In genomic region chr9:19925674-19926503, GRCh38 we compare ENCODE assay signal across 8 cellular contexts.
DNase-seq lines count a peak whose midpoint lies in the region; ATAC-seq and TF ChIP-seq lines count a peak whose summit lies in the region.

No MANE protein-coding gene starts in this region.

- peak overlapping the region; percentile 47 to 56 for H3K4me3 ChIP-seq in SK-N-SH (ENCODE audit: low read depth in 2 of 2, low read length in 1 of 2)
- peak overlapping the region in 3 of 4 donors; percentile 11 to 40 (median 25) for H3K4me3 ChIP-seq in upper lobe of left lung

- H3K4me3 Mint-ChIP-seq in H9, result peak overlapping the region; percentile 61 to 66; a peak in 4 of 5 replicates
- peak overlapping the region; percentile 71 for H3K4me3 Mint-ChIP-seq in activated naive CD8-positive, alpha-beta T cell treated with anti-CD3 and anti-CD28 coated beads for 36 hours

- H3K27me3 ChIP-seq in H9 (ENCODE audit: insufficient read depth, low read length), result no peaks in the 10 kb centered on the region
- H3K27me3 ChIP-seq in SK-N-SH (ENCODE audit: insufficient read depth), result no peaks in the 10 kb centered on the region; the same call in 1 of the 2 replicates
- no peaks in the 10 kb centered on the region for H3K27me3 ChIP-seq in upper lobe of left lung

- peaks cover 16 to 20% of the 10 kb centered on the region in 2 experiments for H3K4me1 Mint-ChIP-seq in H9
- peaks cover 12% of the 10 kb centered on the region for H3K4me1 Mint-ChIP-seq in activated naive CD8-positive, alpha-beta T cell treated with anti-CD3 and anti-CD28 coated beads for 36 hours

- no peak overlapping the region for H2BK120ac ChIP-seq in H9 (ENCODE audit: low read depth, low read length, poor library complexity, severe bottlenecking)

- H2AK5ac ChIP-seq in H9 (ENCODE audit: insufficient read length, low read length), result no peak overlapping the region

- peak; percentile 42 for DNase-seq in GDM1 (lab: John Stamatoyannopoulos, UW)
- peak; percentile 91 for DNase-seq in H9
- peak; percentile 81 for DNase-seq in M059J (ENCODE audit: low read depth)
- DNase-seq in SK-N-SH, result peak; percentile 77
- DNase-seq in activated naive CD8-positive, alpha-beta T cell treated with anti-CD3 and anti-CD28 coated beads for 36 hours, result peak; percentile 79
- peak; percentile 80 for DNase-seq in cardiac septum (ENCODE audit: low spot score)
- DNase-seq in posterior cingulate gyrus, result peak; percentile 48 to 96 (median 76)
- peak; percentile 54 to 72 for DNase-seq in upper lobe of left lung

- H3K4ac ChIP-seq in H9 (ENCODE audit: low read depth, low read length), result no peak overlapping the region

- CTCF ChIA-PET in SK-N-SH (lab: Yijun Ruan, JAX), result interaction anchor here (0.6 to 4.1 kb wide), 20 partner anchors 9 to 1185 kb away, joined by 3 to 18 read pairs (median 4); no protein-coding TSS in a partner anchor

- no peak overlapping the region for H4K91ac ChIP-seq in H9 (ENCODE audit: insufficient read length, low read depth, low read length)

- H3K79me2 ChIP-seq in H9 (ENCODE audit: insufficient read depth, low read length) (no peaks in the 10 kb centered on the region), SK-N-SH (ENCODE audit: insufficient read depth) (no peaks in the 10 kb centered on the region)

- no peak overlapping the region for H3K56ac ChIP-seq in H9 (ENCODE audit: insufficient read length, low read depth, low read length)

- no peak overlapping the region for H2BK15ac ChIP-seq in H9 (ENCODE audit: low read depth, low read length)

- no peaks in the 10 kb centered on the region for H3K9me2 ChIP-seq in SK-N-SH

- H2AFZ ChIP-seq in H9 (ENCODE audit: low read length) (no peak overlapping the region), SK-N-SH (ENCODE audit: low read depth) (peak overlapping the region; percentile 62; the same call in 1 of the 2 replicates)

- no CpG with 5 or more reads among the region's 20 CpGs for WGBS in H9 (ENCODE audit: extremely low coverage, insufficient read length, low lambda C conversion rate)
- WGBS in SK-N-SH (ENCODE audit: low lambda C conversion rate), result 16% methylated on average over 20 of the region's 20 CpGs
- WGBS in upper lobe of left lung, 2 donors, result 4 to 6% methylated on average over 20 of the region's 20 CpGs

- H4K5ac ChIP-seq in H9 (ENCODE audit: insufficient read length, low read depth, low read length), result no peak overlapping the region

- H3K4me2 ChIP-seq in H9 (ENCODE audit: insufficient read depth, insufficient read length, low read length) (peak overlapping the region; percentile 21), SK-N-SH (peak overlapping the region; percentile 76)

- no peaks in the 10 kb centered on the region for H3K36me3 Mint-ChIP-seq in H9 (ENCODE audit: insufficient read depth in 1 of 3, low read depth in 3 of 3)
- no peaks in the 10 kb centered on the region for H3K36me3 Mint-ChIP-seq in activated naive CD8-positive, alpha-beta T cell treated with anti-CD3 and anti-CD28 coated beads for 36 hours

- no peaks in the 10 kb centered on the region for H3K23me2 ChIP-seq in H9 (ENCODE audit: insufficient read length, low read depth, low read length, poor library complexity, severe bottlenecking)

- peaks cover 40% of the 10 kb centered on the region for H3K27me3 Mint-ChIP-seq in H9 (ENCODE audit: low read depth)
- peaks cover 8% of the 10 kb centered on the region for H3K27me3 Mint-ChIP-seq in activated naive CD8-positive, alpha-beta T cell treated with anti-CD3 and anti-CD28 coated beads for 36 hours

- peak overlapping the region in 2 of 3 experiments; percentile 45 to 89; a peak in 3 of 7 replicates for H3K27ac Mint-ChIP-seq in H9
- peak overlapping the region; percentile 78 for H3K27ac Mint-ChIP-seq in activated naive CD8-positive, alpha-beta T cell treated with anti-CD3 and anti-CD28 coated beads for 36 hours

- ATAC-seq in upper lobe of left lung (ENCODE audit: low FRiP score in 2 of 2), result peak; percentile 90 to 96

- TF ChIP-seq CTCF in H9 (conservative IDR thresholded peaks at IDR 0.05) (peak; percentile 97), SK-N-SH (IDR thresholded peaks at IDR 0.05) (peak; percentile 97), upper lobe of left lung (IDR thresholded peaks at IDR 0.05) (peak; percentile 83 to 96 (median 94))

- peak overlapping the region; percentile 10; the same call in 1 of the 2 replicates for H3K14ac ChIP-seq in H9 (ENCODE audit: insufficient read depth, low read length)

- H3K27ac ChIP-seq in H9 (ENCODE audit: insufficient read length, low read depth, low read length) (no peak overlapping the region), SK-N-SH (ENCODE audit: low read depth in 2 of 2, low read length in 1 of 2) (no peak overlapping the region), upper lobe of left lung (no peak overlapping the region)

- POLR2A ChIA-PET in SK-N-SH (lab: Yijun Ruan, JAX), result no interaction called here

- no peak overlapping the region for H3K18ac ChIP-seq in H9 (ENCODE audit: insufficient read length, low read depth, low read length)

- H3K9me3 Mint-ChIP-seq in H9, result no peaks in the 10 kb centered on the region
- no peaks in the 10 kb centered on the region for H3K9me3 Mint-ChIP-seq in activated naive CD8-positive, alpha-beta T cell treated with anti-CD3 and anti-CD28 coated beads for 36 hours

- H3K79me1 ChIP-seq in H9 (ENCODE audit: insufficient read depth, low read depth, low read length, poor library complexity, severe bottlenecking), result no peaks in the 10 kb centered on the region

- no peak for TF ChIP-seq EP300 in SK-N-SH (IDR thresholded peaks at IDR 0.05; ENCODE audit: borderline replicate concordance in 1 of 2, low read depth in 1 of 2, low read length in 1 of 2)
- TF ChIP-seq EP300 in upper lobe of left lung (IDR thresholded peaks at IDR 0.05), result no peak

- H2BK20ac ChIP-seq in H9 (ENCODE audit: low read depth, low read length, poor library complexity, severe bottlenecking), result no peak overlapping the region

- H3T11ph ChIP-seq in H9 (ENCODE audit: low read length), result no peak overlapping the region

- H3K23ac ChIP-seq in H9 (ENCODE audit: insufficient read length, low read depth, low read length), result no peak overlapping the region

- H2BK12ac ChIP-seq in H9 (ENCODE audit: insufficient read length, low read depth, low read length), result no peak overlapping the region

- H3F3A ChIP-seq in SK-N-SH (replicated peaks; ENCODE audit: insufficient read depth), result peaks cover 4% of the 10 kb centered on the region

- H2BK5ac ChIP-seq in H9 (ENCODE audit: insufficient read length, low read length), result no peak overlapping the region

- peak; percentile 97 for TF ChIP-seq RAD21 in SK-N-SH (IDR thresholded peaks at IDR 0.05; ENCODE audit: low read length)

- H4K8ac ChIP-seq in H9 (replicated peaks; ENCODE audit: insufficient read length, low read depth, low read length), result no peak overlapping the region

- H3K9ac ChIP-seq in H9 (ENCODE audit: extremely low read depth, insufficient read length, low read length), result peak overlapping the region; percentile 10
- no peak overlapping the region for H3K9ac ChIP-seq in SK-N-SH

- no peaks in the 10 kb centered on the region for H3K9me3 ChIP-seq in H9 (ENCODE audit: control insufficient read depth, low read depth, low read length)
- H3K9me3 ChIP-seq in SK-N-SH, result no peaks in the 10 kb centered on the region
- no peaks in the 10 kb centered on the region for H3K9me3 ChIP-seq in upper lobe of left lung

- H3K4me1 ChIP-seq in H9 (ENCODE audit: insufficient read depth, low read length) (no peaks in the 10 kb centered on the region), SK-N-SH (ENCODE audit: control insufficient read depth in 1 of 2, insufficient read depth in 2 of 2, low read depth in 1 of 2, low read length in 1 of 2) (peaks cover 0 to 6% of the 10 kb centered on the region in 2 experiments; a peak in 2 of 4 replicates), upper lobe of left lung (peaks cover 0 to 9% (median 4%) of the 10 kb centered on the region in 4 donors)

- H3K36me3 ChIP-seq in SK-N-SH (replicated peaks in 1 of 2; ENCODE audit: control insufficient read depth in 1 of 2, insufficient read depth in 2 of 2, low read length in 1 of 2), result no peaks in the 10 kb centered on the region
- no peaks in the 10 kb centered on the region for H3K36me3 ChIP-seq in upper lobe of left lung

- TF ChIP-seq POLR2A in upper lobe of left lung (IDR thresholded peaks at IDR 0.05), result no peak

- H4K20me1 ChIP-seq in H9 (ENCODE audit: control insufficient read depth, insufficient read depth, insufficient read length) (no peaks in the 10 kb centered on the region), SK-N-SH (ENCODE audit: insufficient read depth) (no peaks in the 10 kb centered on the region)

- intact Hi-C loops in cardiac septum (cut with DNase I), result loop anchor here (1.0 to 5.0 kb wide), 3 partner anchors 430 to 1181 kb away; no protein-coding TSS in a partner anchor
- intact Hi-C loops in posterior cingulate gyrus (cut with DNase I), result loop anchor here (1.0 to 10.0 kb wide), 5 partner anchors 151 to 1185 kb away; partner anchors contain the start of gene MLLT3

TF ChIP-seq in SK-N-SH, 30 proteins besides CTCF, POLR2A, EP300 and RAD21:
- TF ChIP-seq PBX3 (IDR thresholded peaks at IDR 0.05) (no peak), EZH2phosphoT487 (IDR thresholded peaks at IDR 0.05; ENCODE audit: borderline replicate concordance, low read depth) (no peak), SMC3 (IDR thresholded peaks at IDR 0.05; ENCODE audit: low read depth, low read length) (peak; percentile 90), JUND (IDR thresholded peaks at IDR 0.05) (no peak)
